ENCODE assay signal across 8 cellular contexts in the genomic region with DNA sequence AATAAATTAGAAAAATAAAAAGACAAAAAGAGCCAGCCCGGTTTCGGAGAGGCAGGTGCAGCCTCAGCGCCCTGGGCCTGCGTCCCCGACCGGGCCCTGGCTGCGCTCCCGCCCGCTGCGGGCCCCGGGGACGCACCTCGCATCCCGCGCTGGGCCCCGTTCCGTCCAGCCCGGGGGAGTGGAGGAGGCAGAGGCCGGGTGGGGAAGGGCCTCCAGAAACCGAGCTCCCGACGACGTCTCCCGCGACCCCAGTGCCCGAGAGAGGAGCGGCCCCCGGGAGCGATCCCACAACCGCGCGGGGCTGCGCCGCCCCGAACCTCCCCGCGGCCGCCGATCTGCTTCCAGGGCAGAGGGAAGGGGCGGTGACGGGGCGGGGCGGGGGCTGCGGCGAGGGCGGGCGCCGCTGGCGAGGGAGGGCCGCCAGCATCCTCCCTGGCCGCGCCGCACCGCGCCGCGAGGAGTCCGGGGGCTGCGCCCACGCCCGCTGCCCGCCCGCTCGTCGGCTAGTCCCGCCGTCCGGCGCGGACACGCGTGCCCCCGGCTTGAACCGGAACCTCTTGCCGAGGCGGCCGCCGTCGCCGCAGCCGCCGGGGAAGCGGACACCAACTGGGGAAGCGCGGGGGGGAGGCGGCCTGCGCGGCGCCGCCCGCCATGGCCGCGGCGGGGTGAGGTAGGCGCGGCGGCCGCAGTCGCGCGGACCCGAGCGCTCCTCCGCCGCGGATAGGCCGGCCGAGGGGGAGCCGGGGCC. TPM values are rescaled to one million over a fixed set of nuclear protein-coding genes. Genes with fewer than 3 reads are reported as not detected.
DNase-seq lines count a peak whose midpoint lies in the region; ATAC-seq and TF ChIP-seq lines count a peak whose summit lies in the region.

A gene (plus strand): TSS at position 426 of the 748 bp plus-strand sequence. CDS start 545 bp downstream, outside the sequence.

- H3K27me3 ChIP-seq in adrenal gland (no peaks in the 10 kb centered on the region), psoas muscle (ENCODE audit: insufficient read depth in 3 of 3, low read length in 2 of 3) (no peaks in the 10 kb centered on the region)

- H3K4me1 Mint-ChIP-seq in T-helper 1 cell treated with Interleukin-12 subunit alpha and Interleukin-12 subunit beta and Interleukin-4 antibody, amounts not matched to agents 30 μg/mL and 1 μg/mL, for 36 hours (ENCODE audit: low read depth) = peaks cover 56% of the 10 kb centered on the region

- in situ Hi-C loops in KBM-7 (cut with MboI; ENCODE audit: low pct_unique_long_range_greater_than_20kb, low sequenced_read_pairs) = no loop called here

- H3K27ac Mint-ChIP-seq in T-helper 1 cell treated with Interleukin-12 subunit alpha and Interleukin-12 subunit beta and Interleukin-4 antibody, amounts not matched to agents 30 μg/mL and 1 μg/mL, for 36 hours = peak within 1 kb of the TSS; percentile 92

- H3K4me3 Mint-ChIP-seq in T-helper 1 cell treated with Interleukin-12 subunit alpha and Interleukin-12 subunit beta and Interleukin-4 antibody, amounts not matched to agents 30 μg/mL and 1 μg/mL, for 36 hours = peak within 1 kb of the TSS; percentile 94

- intact Hi-C loops in adrenal gland (cut with DNase I) = no loop called here
- intact Hi-C loops in left ventricle myocardium superior (cut with micrococcal nuclease) = loop anchor here (5.0 kb wide), 1 partner anchor 226 kb away; no protein-coding TSS in a partner anchor
- intact Hi-C loops in psoas muscle (cut with DNase I) = loop anchor here in 1 of 2 donors (5.0 kb wide), 3 partner anchors 41 to 231 kb away; no protein-coding TSS in a partner anchor

- TF ChIP-seq CTCF in adrenal gland (IDR thresholded peaks at IDR 0.05) (no peak), psoas muscle (IDR thresholded peaks at IDR 0.05) (no peak)

- peak within 1 kb of the TSS; percentile 71 to 100 (median 85) for H3K4me3 ChIP-seq in adrenal gland
- peak within 1 kb of the TSS; percentile 97 for H3K4me3 ChIP-seq in psoas muscle

- peaks cover 27 to 67% of the 10 kb centered on the region in 2 donors for H3K4me1 ChIP-seq in adrenal gland (replicated peaks in 1 of 2)
- peaks cover 67% of the 10 kb centered on the region for H3K4me1 ChIP-seq in psoas muscle

- peak; percentile 51 to 68 for TF ChIP-seq POLR2A in adrenal gland (IDR thresholded peaks at IDR 0.05)

- DNase-seq in EL (peak; percentile 75), KBM-7 (peak; percentile 59), adrenal gland (peak; percentile 74 to 87 (median 79)), left ventricle myocardium superior (peak; percentile 90), psoas muscle (peak; percentile 85 to 88), ureter (ENCODE audit: low spot score) (peak; percentile 84)

- peaks cover 13% of the 10 kb centered on the region for H3K36me3 Mint-ChIP-seq in T-helper 1 cell treated with Interleukin-12 subunit alpha and Interleukin-12 subunit beta and Interleukin-4 antibody, amounts not matched to agents 30 μg/mL and 1 μg/mL, for 36 hours (ENCODE audit: low read depth)

- peak within 1 kb of the TSS; percentile 28 to 93 (median 80) for H3K27ac ChIP-seq in adrenal gland
- peak within 1 kb of the TSS; percentile 92 for H3K27ac ChIP-seq in psoas muscle

- no peaks in the 10 kb centered on the region for H3K9me3 Mint-ChIP-seq in T-helper 1 cell treated with Interleukin-12 subunit alpha and Interleukin-12 subunit beta and Interleukin-4 antibody, amounts not matched to agents 30 μg/mL and 1 μg/mL, for 36 hours

- peak; percentile 62 for ATAC-seq in GM21619 (IDR thresholded peaks at IDR 0.05; ENCODE audit: unreplicated experiment)
- peak; percentile 92 for ATAC-seq in left ventricle myocardium superior
- peak; percentile 77 to 81 (median 79) for ATAC-seq in psoas muscle

- no peaks in the 10 kb centered on the region for H3K36me3 ChIP-seq in adrenal gland (replicated peaks in 1 of 2)
- no peaks in the 10 kb centered on the region for H3K36me3 ChIP-seq in psoas muscle (ENCODE audit: insufficient read depth in 1 of 2, low read depth in 1 of 2)

- no peaks in the 10 kb centered on the region for H3K27me3 Mint-ChIP-seq in T-helper 1 cell treated with Interleukin-12 subunit alpha and Interleukin-12 subunit beta and Interleukin-4 antibody, amounts not matched to agents 30 μg/mL and 1 μg/mL, for 36 hours (ENCODE audit: low read depth)

- no peaks in the 10 kb centered on the region for H3K9me3 ChIP-seq in adrenal gland (replicated peaks in 1 of 3)
- H3K9me3 ChIP-seq in psoas muscle = no peaks in the 10 kb centered on the region

- WGBS in adrenal gland, 4 donors = 0 to 2% (median 1%) methylated on average over 6 to 108 of the region's 109 CpGs
- WGBS in psoas muscle, 3 donors = 0 to 1% (median 1%) methylated on average over 18 to 109 of the region's 109 CpGs

RNA-seq across cellular contexts. Expression of the gene that starts here (rescaled TPM):
- total RNA-seq in adrenal gland (10 to 100 TPM; 30.4 to 87.0 (median 55.5) TPM), left ventricle myocardium superior (94.4 TPM), psoas muscle (10 to 100 TPM; 47.0 to 55.8 (median 50.5) TPM), ureter (61.5 TPM)
- polyA plus RNA-seq in adrenal gland (10 to 100 TPM; 18.3 to 67.9 (median 19.9) TPM), psoas muscle (10 to 100 TPM; 21.2 to 40.8 (median 24.3) TPM)

Comparison
In these comparisons a context has a peak if more than half of its experiments do, and no peak if none do; other contexts are left out.
1. Peak in every context shown above with its lines: DNase-seq, ATAC-seq, H3K4me3 ChIP-seq and H3K27ac ChIP-seq.